Comparison of ENCODE assay signal across 11 cellular contexts in genomic region chr1:25773441-25774125, GRCh38. TPM values are rescaled to one million over a fixed set of nuclear protein-coding genes. Genes with fewer than 3 reads are reported as not detected.
DNase-seq lines count a peak whose midpoint lies in the region; ATAC-seq and TF ChIP-seq lines count a peak whose summit lies in the region.
"Had no signal": no experiment of that assay in that cellular context is flagged by ENCODE, and none has a peak within 500 bp of the region (broad histone marks: within the 10 kb centered on the region; RNA-seq: fewer than 3 reads in every experiment).

No MANE protein-coding gene starts in this region.

- no peak overlapping the region for H2AFZ ChIP-seq in SK-N-SH (ENCODE audit: low read depth)

- no peak overlapping the region for H3K4me2 ChIP-seq in SK-N-SH

- 59% methylated on average over 3 of the region's 4 CpGs for WGBS in SK-N-SH (ENCODE audit: low lambda C conversion rate)

- peak overlapping the region; percentile 36 for H3K4me3 Mint-ChIP-seq in progenitor cell of endocrine pancreas (ENCODE audit: low read depth)

- H3K36me3 Mint-ChIP-seq in progenitor cell of endocrine pancreas (ENCODE audit: insufficient read depth), result no peaks in the 10 kb centered on the region

- peaks cover 60% of the 10 kb centered on the region for H3K4me1 Mint-ChIP-seq in progenitor cell of endocrine pancreas (ENCODE audit: low read depth)

- no peaks in the 10 kb centered on the region for H3K27me3 Mint-ChIP-seq in progenitor cell of endocrine pancreas

- no peak for TF ChIP-seq RAD21 in SK-N-SH (IDR thresholded peaks at IDR 0.05; ENCODE audit: low read length)

- TF ChIP-seq CTCF in SK-N-SH (IDR thresholded peaks at IDR 0.05), result no peak
- TF ChIP-seq CTCF in progenitor cell of endocrine pancreas (IDR thresholded peaks at IDR 0.05; ENCODE audit: unreplicated experiment), result no peak

- H3F3A ChIP-seq in SK-N-SH (replicated peaks; ENCODE audit: insufficient read depth), result no peaks in the 10 kb centered on the region

- peak overlapping the region in 1 of 2 experiments; percentile 89; a peak in 2 of 4 replicates for H3K27ac ChIP-seq in SK-N-SH (ENCODE audit: low read depth in 2 of 2, low read length in 1 of 2)

- no peaks in the 10 kb centered on the region for H3K36me3 ChIP-seq in SK-N-SH (replicated peaks in 1 of 2; ENCODE audit: control insufficient read depth in 1 of 2, insufficient read depth in 2 of 2, low read length in 1 of 2)

- no peak overlapping the region for H3K9ac ChIP-seq in SK-N-SH

- H3K4me3 ChIP-seq in SK-N-SH (ENCODE audit: low read depth in 2 of 2, low read length in 1 of 2), result no peak overlapping the region

- H3K79me2 ChIP-seq in SK-N-SH (ENCODE audit: insufficient read depth), result no peaks in the 10 kb centered on the region

- H3K27ac Mint-ChIP-seq in progenitor cell of endocrine pancreas, result peak overlapping the region; percentile 87

- ATAC-seq in SK-N-SH treated with all-trans-retinoic acid at 6 μM for 48 hours, result no peak

- DNase-seq in SK-N-SH (peak; percentile 71), LoVo (ENCODE audit: low spot score) (peak; percentile 71), fibroblast of gingiva (ENCODE audit: low read depth) (peak; percentile 42), progenitor cell of endocrine pancreas (ENCODE audit: low spot score, unreplicated experiment) (peak; percentile 29), SW480 (ENCODE audit: low spot score) (no peak), NCI-H2227 (lab: John Stamatoyannopoulos, UW; ENCODE audit: unreplicated experiment) (no peak), GM19238 (ENCODE audit: insufficient read length, low spot score) (no peak)
- DNase-seq: activated CD4-positive, CD25-positive, alpha-beta regulatory T cell; nephron progenitor cell; stimulated activated CD4-positive, alpha-beta T cell treated with anti-CD3 and anti-CD28 coated beads, Interleukin-4, amount 100 ng/mL, for 24 hours had no signal

- H3K9me3 Mint-ChIP-seq in progenitor cell of endocrine pancreas (ENCODE audit: low read depth), result no peaks in the 10 kb centered on the region
- H3K9me3 Mint-ChIP-seq: nephron progenitor cell had no signal

- no peaks in the 10 kb centered on the region for H3K9me3 ChIP-seq in SK-N-SH

- H3K4me1 ChIP-seq in SK-N-SH (ENCODE audit: control insufficient read depth in 1 of 2, insufficient read depth in 2 of 2, low read depth in 1 of 2, low read length in 1 of 2), result peaks cover 0 to 66% of the 10 kb centered on the region in 2 experiments; a peak in 1 of 4 replicates

- no peaks in the 10 kb centered on the region for H3K27me3 ChIP-seq in SK-N-SH (ENCODE audit: insufficient read depth)

- CTCF ChIA-PET in SK-N-SH (lab: Yijun Ruan, JAX), result interaction anchor here (0.7 to 2.0 kb wide), 9 partner anchors 9 to 165 kb away, joined by 3 to 8 read pairs (median 4); no protein-coding TSS in a partner anchor

- H4K20me1 ChIP-seq in SK-N-SH (ENCODE audit: insufficient read depth), result no peaks in the 10 kb centered on the region

- H3K9me2 ChIP-seq in SK-N-SH, result no peaks in the 10 kb centered on the region

- POLR2A ChIA-PET in SK-N-SH (lab: Yijun Ruan, JAX), result no interaction called here

- TF ChIP-seq EP300 in SK-N-SH (IDR thresholded peaks at IDR 0.05; ENCODE audit: borderline replicate concordance in 1 of 2, low read depth in 1 of 2, low read length in 1 of 2), result no peak; a peak in 1 of 4 replicates

TF ChIP-seq in SK-N-SH, 30 proteins besides CTCF, POLR2A, EP300 and RAD21:
- TF ChIP-seq RCOR1 (IDR thresholded peaks at IDR 0.05; ENCODE audit: low read length) (peak; percentile 33; the same call in 1 of the 2 replicates), GABPA (IDR thresholded peaks at IDR 0.05; ENCODE audit: low read depth) (no peak)

TF ChIP-seq in SK-N-SH treated with all-trans-retinoic acid at 6 μM for 48 hours, 23 proteins besides CTCF, POLR2A, EP300 and RAD21:
- TF ChIP-seq ZFP30 (CRISPR knock-in tag; IDR thresholded peaks at IDR 0.05) (no peak), RARB (CRISPR knock-in tag; IDR thresholded peaks at IDR 0.05) (no peak), GLIS3 (CRISPR knock-in tag; IDR thresholded peaks at IDR 0.05) (no peak), CSRNP3 (CRISPR knock-in tag; IDR thresholded peaks at IDR 0.05) (no peak), ZNF8 (CRISPR knock-in tag; IDR thresholded peaks at IDR 0.05) (no peak)

RNA-seq across cellular contexts. Expression of gene SELENON, which starts 26.4 kb away (rescaled TPM):
- 32.7 and 56.2 TPM in 2 replicates for polyA plus RNA-seq in SK-N-SH (2012; rRNA removed)
- polyA plus RNA-seq in SK-N-SH (2012; cell fraction: cytosol; rRNA removed), result 42.6 and 69.9 TPM in 2 replicates
- polyA plus RNA-seq in SK-N-SH (2012; cell fraction: nucleus; rRNA removed), result 38.4 and 59.7 TPM in 2 replicates
- 79.8 and 87.1 TPM in 2 replicates for total RNA-seq in progenitor cell of endocrine pancreas

RNA-seq across cellular contexts. Expression of gene MTFR1L, which starts 46.2 kb away (rescaled TPM):
- polyA plus RNA-seq in SK-N-SH (2012; rRNA removed), result 53.6 and 61.2 TPM in 2 replicates
- 32.7 and 39.0 TPM in 2 replicates for polyA plus RNA-seq in SK-N-SH (2012; cell fraction: cytosol; rRNA removed)
- polyA plus RNA-seq in SK-N-SH (2012; cell fraction: nucleus; rRNA removed), result 205 and 223 TPM in 2 replicates
- total RNA-seq in progenitor cell of endocrine pancreas, result 55.0 and 58.8 TPM in 2 replicates

Comparison
In these comparisons a context has a peak if more than half of its experiments do, and no peak if none do; other contexts are left out.
1. DNase-seq: peak in SK-N-SH (single experiment), LoVo (single experiment), fibroblast of gingiva (single experiment) and progenitor cell of endocrine pancreas (single experiment); none in SW480 (single experiment), NCI-H2227 (single experiment) and GM19238 (single experiment).